In genomic region chr15:64045774-64046346, GRCh38 we compare ENCODE assay signal across 8 cellular contexts. TPM values are rescaled to one million over a fixed set of nuclear protein-coding genes. Genes with fewer than 3 reads are reported as not detected.
DNase-seq lines count a peak whose midpoint lies in the region; ATAC-seq lines count a peak whose summit lies in the region.

No MANE protein-coding gene starts in this region.

- H3K9ac ChIP-seq in adipocyte (ENCODE audit: low read length), result peak overlapping the region; percentile 84

- peaks cover 7% of the 10 kb centered on the region for H3K4me1 Mint-ChIP-seq in activated CD4-positive, alpha-beta T cell treated with anti-CD3 and anti-CD28 coated beads for 36 hours
- peaks cover 16% of the 10 kb centered on the region for H3K4me1 Mint-ChIP-seq in stimulated activated naive CD8-positive, alpha-beta T cell treated with anti-CD3 and anti-CD28 coated beads, Interleukin-15, Interleukin-2, amounts not matched to agents 100 ng/mL and 50 ng/mL, for 24 hours (ENCODE audit: low read depth)

- peak; percentile 39 for ATAC-seq in activated CD4-positive, alpha-beta T cell treated with anti-CD3 and anti-CD28 coated beads for 36 hours
- peak; percentile 14 for ATAC-seq in HG03442 (IDR thresholded peaks at IDR 0.05; ENCODE audit: unreplicated experiment)

- H3K27me3 Mint-ChIP-seq in activated CD4-positive, alpha-beta T cell treated with anti-CD3 and anti-CD28 coated beads for 36 hours, result peaks cover 18% of the 10 kb centered on the region
- peaks cover 19% of the 10 kb centered on the region for H3K27me3 Mint-ChIP-seq in stimulated activated naive CD8-positive, alpha-beta T cell treated with anti-CD3 and anti-CD28 coated beads, Interleukin-15, Interleukin-2, amounts not matched to agents 100 ng/mL and 50 ng/mL, for 24 hours

- H3K27ac Mint-ChIP-seq in activated CD4-positive, alpha-beta T cell treated with anti-CD3 and anti-CD28 coated beads for 36 hours, result no peak overlapping the region
- no peak overlapping the region for H3K27ac Mint-ChIP-seq in stimulated activated naive CD8-positive, alpha-beta T cell treated with anti-CD3 and anti-CD28 coated beads, Interleukin-15, Interleukin-2, amounts not matched to agents 100 ng/mL and 50 ng/mL, for 24 hours

- H3K4me1 ChIP-seq in adipocyte (ENCODE audit: control insufficient read depth, insufficient read depth, low read length), result peaks cover 27% of the 10 kb centered on the region

- no peaks in the 10 kb centered on the region for H3K9me3 Mint-ChIP-seq in activated CD4-positive, alpha-beta T cell treated with anti-CD3 and anti-CD28 coated beads for 36 hours (ENCODE audit: low read depth)
- H3K9me3 Mint-ChIP-seq in stimulated activated naive CD8-positive, alpha-beta T cell treated with anti-CD3 and anti-CD28 coated beads, Interleukin-15, Interleukin-2, amounts not matched to agents 100 ng/mL and 50 ng/mL, for 24 hours, result no peaks in the 10 kb centered on the region

- no peaks in the 10 kb centered on the region for H3K9me3 ChIP-seq in adipocyte (ENCODE audit: control insufficient read depth, low read length)

- POLR2A ChIA-PET in activated CD4-positive, alpha-beta T cell treated with anti-CD3 and anti-CD28 coated beads for 36 hours (lab: Charles Lee), result interaction anchor here (0.5 to 0.6 kb wide), 3 partner anchors 65 to 567 kb away, joined by 3 to 5 read pairs (median 4); no protein-coding TSS in a partner anchor

- DNase-seq in activated CD4-positive, alpha-beta T cell treated with anti-CD3 and anti-CD28 coated beads for 36 hours, result no peak
- no peak for DNase-seq in activated CD4-positive, alpha-beta T cell treated with anti-CD3 and anti-CD28 coated beads for 1 hour
- DNase-seq in adipocyte (ENCODE audit: low read depth) (no peak), iPS-NIHi7 (ENCODE audit: extremely low spot score) (peak; percentile 63), NOMO-1 (lab: John Stamatoyannopoulos, UW; ENCODE audit: unreplicated experiment in 2 of 2) (no peak)
- no peak for DNase-seq in effector CD4-positive, alpha-beta T cell

- H3K4me3 Mint-ChIP-seq in activated CD4-positive, alpha-beta T cell treated with anti-CD3 and anti-CD28 coated beads for 36 hours, result peak overlapping the region; percentile 29
- H3K4me3 Mint-ChIP-seq in stimulated activated naive CD8-positive, alpha-beta T cell treated with anti-CD3 and anti-CD28 coated beads, Interleukin-15, Interleukin-2, amounts not matched to agents 100 ng/mL and 50 ng/mL, for 24 hours, result peak overlapping the region; percentile 62

- peaks cover 8% of the 10 kb centered on the region for H3K27me3 ChIP-seq in adipocyte (replicated peaks; ENCODE audit: control insufficient read depth, insufficient read depth, low read length)

- no peaks in the 10 kb centered on the region for H3K36me3 ChIP-seq in adipocyte (ENCODE audit: control insufficient read depth, insufficient read depth, low read length, severe bottlenecking)

- CTCF ChIA-PET in activated CD4-positive, alpha-beta T cell treated with anti-CD3 and anti-CD28 coated beads for 36 hours (lab: Charles Lee), result interaction anchor here (0.6 to 6.9 kb wide), 22 partner anchors 9 to 579 kb away, joined by 3 to 40 read pairs (median 4); no protein-coding TSS in a partner anchor

- peak overlapping the region; percentile 82 for H3K4me3 ChIP-seq in adipocyte (ENCODE audit: low read length)

- no peaks in the 10 kb centered on the region for H3K36me3 Mint-ChIP-seq in activated CD4-positive, alpha-beta T cell treated with anti-CD3 and anti-CD28 coated beads for 36 hours (ENCODE audit: low read depth)
- H3K36me3 Mint-ChIP-seq in stimulated activated naive CD8-positive, alpha-beta T cell treated with anti-CD3 and anti-CD28 coated beads, Interleukin-15, Interleukin-2, amounts not matched to agents 100 ng/mL and 50 ng/mL, for 24 hours (ENCODE audit: low read depth), result no peaks in the 10 kb centered on the region

- intact Hi-C loops in activated CD4-positive, alpha-beta T cell treated with anti-CD3 and anti-CD28 coated beads for 36 hours (cut with DNase I, micrococcal nuclease), result loop anchor here (1.0 to 5.0 kb wide), 9 partner anchors 34 to 436 kb away; partner anchors contain the start of gene HERC1 (in 1 of the 2)

RNA-seq across cellular contexts. Expression of gene DAPK2, which starts 0.4 kb away (rescaled TPM):
- total RNA-seq in activated CD4-positive, alpha-beta T cell treated with anti-CD3 and anti-CD28 coated beads for 36 hours, result 1 to 10 TPM; 1.0 to 1.3 TPM

RNA-seq across cellular contexts. Expression of gene CIAO2A, which starts 47.8 kb away (rescaled TPM):
- 100 to 1,000 TPM in 1 of 2 experiments, 10 to 100 TPM in 1; 95.5 to 111 TPM for total RNA-seq in activated CD4-positive, alpha-beta T cell treated with anti-CD3 and anti-CD28 coated beads for 36 hours

RNA-seq across cellular contexts. Expression of gene SNX1, which starts 49.9 kb away (rescaled TPM):
- 100 to 1,000 TPM in 1 of 2 experiments, 10 to 100 TPM in 1; 92.2 to 108 TPM for total RNA-seq in activated CD4-positive, alpha-beta T cell treated with anti-CD3 and anti-CD28 coated beads for 36 hours
